Comparison of ENCODE assay signal across 9 cellular contexts in the genomic region with DNA sequence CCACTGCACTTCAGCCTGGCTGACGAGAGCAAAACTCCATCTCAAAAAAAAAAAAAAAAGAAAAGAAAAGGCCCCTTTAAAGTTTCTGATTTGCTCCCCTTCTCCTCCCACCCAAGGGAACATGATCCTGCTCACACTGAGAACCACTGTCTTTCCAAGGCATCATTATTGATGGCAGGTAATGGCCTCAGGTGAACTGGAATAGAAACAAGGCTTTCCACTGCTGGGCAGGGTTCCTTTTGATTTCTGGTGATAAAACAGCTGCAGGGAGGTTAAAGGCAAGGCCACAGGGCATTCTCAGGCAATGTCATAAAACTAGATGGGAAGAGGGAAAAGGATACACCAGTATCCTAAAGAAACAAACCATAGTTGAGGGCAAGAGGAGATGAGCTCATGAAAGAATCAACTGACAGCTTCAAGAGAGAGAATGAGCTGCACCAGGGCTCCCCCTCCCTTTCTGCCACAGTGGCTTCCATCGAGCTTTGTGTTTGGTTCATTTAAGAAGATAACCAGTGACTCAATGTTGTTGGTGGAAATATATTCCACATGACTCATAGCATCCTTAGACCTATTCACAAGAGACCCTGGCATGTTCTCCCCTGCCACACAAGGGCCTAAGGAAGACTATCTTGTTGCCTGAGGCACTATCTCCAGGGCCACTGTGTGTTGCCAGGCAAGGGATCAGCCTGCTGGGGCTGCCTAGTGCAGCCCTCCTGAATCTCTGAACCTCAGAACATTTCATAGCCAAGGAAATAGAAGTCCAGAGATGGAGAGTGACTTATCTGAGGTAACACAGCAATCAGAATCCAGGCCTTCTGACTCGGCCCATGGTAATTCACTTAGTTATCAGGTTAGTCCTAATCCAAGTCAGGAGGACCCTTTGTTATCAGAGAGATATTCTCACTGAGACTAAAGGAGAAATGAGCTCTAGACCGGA.
A peak's percentile ranks its signal among the peaks of the same experiment; 100 is the strongest.
DNase-seq lines count a peak whose midpoint lies in the region; ATAC-seq and FAIRE-seq lines count a peak whose summit lies in the region.
"Had no signal": no experiment of that assay in that cellular context is flagged by ENCODE, and none has a peak within 500 bp of the region (broad histone marks: within the 10 kb centered on the region; RNA-seq: fewer than 3 reads in every experiment).

No MANE protein-coding gene starts in this region.

- DNase-seq in ELF-1 (ENCODE audit: low read depth, low spot score) (peak; percentile 75), RCC 7860 (ENCODE audit: low spot score) (peak; percentile 99), fibroblast of the conjunctiva (ENCODE audit: low read depth) (peak; percentile 91), pulmonary artery endothelial cell (ENCODE audit: low read depth, low spot score) (peak; percentile 98), NCI-H345 treated with DMSO at 0.1 percent for 48 hours (lab: John Stamatoyannopoulos, UW; ENCODE audit: unreplicated experiment) (no peak)
- DNase-seq in CD4-positive, alpha-beta memory T cell: no peak
- DNase-seq: activated CD4-positive, alpha-beta T cell treated with anti-CD3 and anti-CD28 coated beads for 1 hour had no signal

- H3K4me1 Mint-ChIP-seq in CD4-positive, alpha-beta memory T cell: no peaks in the 10 kb centered on the region

- FAIRE-seq in RCC 7860 (lab: Jason Lieb, UNC): peak; percentile 98

- CTCF ChIA-PET in CD4-positive, alpha-beta memory T cell (lab: Charles Lee; ENCODE audit: partially characterized antibody): interaction anchor here (0.9 to 2.4 kb wide), 3 partner anchors 9 to 13 kb away, joined by 3 to 8 read pairs (median 4); no protein-coding TSS in a partner anchor

- H3K27me3 Mint-ChIP-seq in CD4-positive, alpha-beta memory T cell: peaks cover 1 to 6% of the 10 kb centered on the region in 2 donors

- no peaks in the 10 kb centered on the region for H3K27me3 ChIP-seq in CD4-positive, alpha-beta memory T cell (ENCODE audit: insufficient read depth, low read length)

- no peaks in the 10 kb centered on the region for H3K9me3 Mint-ChIP-seq in CD4-positive, alpha-beta memory T cell

- H3K36me3 Mint-ChIP-seq in CD4-positive, alpha-beta memory T cell: no peaks in the 10 kb centered on the region

- no peaks in the 10 kb centered on the region for H3K4me1 ChIP-seq in CD4-positive, alpha-beta memory T cell (ENCODE audit: insufficient read depth, low read length)

- H3K27ac Mint-ChIP-seq in CD4-positive, alpha-beta memory T cell: no peak overlapping the region

- no peaks in the 10 kb centered on the region for H3K9me3 ChIP-seq in CD4-positive, alpha-beta memory T cell (ENCODE audit: control insufficient read depth in 1 of 2, low read length in 2 of 2)

- H3K4me3 ChIP-seq in CD4-positive, alpha-beta memory T cell (ENCODE audit: low read length in 2 of 2): no peak overlapping the region

- ATAC-seq in GM21576 (IDR thresholded peaks at IDR 0.05; ENCODE audit: unreplicated experiment) (no peak), HG03432 (IDR thresholded peaks at IDR 0.05; ENCODE audit: unreplicated experiment) (no peak)

- no peaks in the 10 kb centered on the region for H3K36me3 ChIP-seq in CD4-positive, alpha-beta memory T cell (ENCODE audit: insufficient read depth, low read length)

- POLR2A ChIA-PET in CD4-positive, alpha-beta memory T cell (lab: Charles Lee; ENCODE audit: partially characterized antibody): no interaction called here

- H3K4me3 Mint-ChIP-seq in CD4-positive, alpha-beta memory T cell: no peak overlapping the region

- no peak overlapping the region for H3K27ac ChIP-seq in CD4-positive, alpha-beta memory T cell (ENCODE audit: low read depth, low read length)

- intact Hi-C loops in CD4-positive, alpha-beta memory T cell (cut with micrococcal nuclease): no loop called here

Comparison
In these comparisons a context has a peak if more than half of its experiments do, and no peak if none do; other contexts are left out.
1. DNase-seq: peak in ELF-1 (single experiment), RCC 7860 (single experiment), fibroblast of the conjunctiva (single experiment) and pulmonary artery endothelial cell (single experiment); none in CD4-positive, alpha-beta memory T cell (0 of 5) and NCI-H345 treated with DMSO at 0.1 percent for 48 hours (single experiment).